28 cellular contexts compared by ENCODE assay signal in the genomic region with DNA sequence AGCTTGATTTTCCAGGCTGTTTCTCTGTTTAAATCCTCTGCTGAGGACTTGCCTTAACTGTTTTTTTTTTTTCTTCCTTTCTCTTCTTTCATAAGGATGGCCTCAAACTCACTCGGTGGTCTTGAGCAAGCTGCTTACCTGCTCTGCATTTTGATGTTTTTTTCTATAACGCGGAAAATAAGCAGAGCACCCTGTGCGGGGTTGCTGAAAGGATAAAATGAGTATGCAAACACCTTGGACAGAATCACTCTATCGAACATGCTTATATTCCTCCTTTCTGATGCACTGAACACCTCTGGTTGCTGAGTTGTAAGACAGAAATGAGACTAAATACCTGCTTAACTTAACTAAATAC. TPM values are rescaled to one million over a fixed set of nuclear protein-coding genes. Genes with fewer than 3 reads are reported as not detected.
DNase-seq lines count a peak whose midpoint lies in the region; ATAC-seq, FAIRE-seq and TF ChIP-seq lines count a peak whose summit lies in the region.
"Had no signal": no experiment of that assay in that cellular context is flagged by ENCODE, and none has a peak within 500 bp of the region (broad histone marks: within the 10 kb centered on the region; RNA-seq: fewer than 3 reads in every experiment).

No MANE protein-coding gene starts in this region.

- BruUV-seq in HepG2 (replicated peaks; lab: Mats Ljungman, UMichigan): no TSS peak

- CTCF ChIA-PET in HepG2 (lab: Yijun Ruan, JAX; ENCODE audit: low intra/inter-chr PET ratio, low total read pairs): no interaction called here

- H3K79me2 ChIP-seq in HepG2 (ENCODE audit: insufficient read depth, low read length): no peaks in the 10 kb centered on the region
- H3K79me2 ChIP-seq in neural progenitor cell (ENCODE audit: low read depth): no peaks in the 10 kb centered on the region

- H3K9me3 Mint-ChIP-seq in neural progenitor cell (no peaks in the 10 kb centered on the region), type B pancreatic cell (no peaks in the 10 kb centered on the region), endodermal cell (no peaks in the 10 kb centered on the region)
- peaks cover 3% of the 10 kb centered on the region for H3K9me3 Mint-ChIP-seq in natural killer cell treated with Interleukin-12 subunit alpha and Interleukin-12 subunit beta and Interleukin-15 and Interleukin-18, amount 100 ng/mL, for 72 hours

- no peak for TF ChIP-seq POLR2A in HepG2 (IDR thresholded peaks at IDR 0.05; ENCODE audit: insufficient read depth in 1 of 2, low read depth in 2 of 2, low read length in 2 of 2)
- no peak for TF ChIP-seq POLR2A in right lobe of liver (IDR thresholded peaks at IDR 0.05)

- ATAC-seq in HepG2 (no peak), right lobe of liver (no peak), GM18517 (IDR thresholded peaks at IDR 0.05; ENCODE audit: unreplicated experiment) (no peak)
- ATAC-seq in natural killer cell treated with Interleukin-12 subunit alpha and Interleukin-12 subunit beta and Interleukin-15 and Interleukin-18, amount 100 ng/mL, for 72 hours: no peak
- ATAC-seq: activated CD4-positive, alpha-beta T cell treated with anti-CD3 and anti-CD28 coated beads for 36 hours had no signal

- intact Hi-C loops in HepG2 (cut with micrococcal nuclease; ENCODE audit: unreplicated experiment): loop anchor here (10.0 kb wide), 1 partner anchor 61 kb away; no protein-coding TSS in a partner anchor
- intact Hi-C loops in right lobe of liver (cut with DNase I): no loop called here

- no peak overlapping the region for H3K27ac Mint-ChIP-seq in neural progenitor cell
- peak overlapping the region; percentile 75 for H3K27ac Mint-ChIP-seq in type B pancreatic cell
- H3K27ac Mint-ChIP-seq in natural killer cell treated with Interleukin-12 subunit alpha and Interleukin-12 subunit beta and Interleukin-15 and Interleukin-18, amount 100 ng/mL, for 72 hours: no peak overlapping the region
- no peak overlapping the region for H3K27ac Mint-ChIP-seq in endodermal cell
- H3K27ac Mint-ChIP-seq: activated CD4-positive, alpha-beta T cell treated with anti-CD3 and anti-CD28 coated beads for 36 hours; T-helper 2 cell treated with Interferon-gamma antibody and Interleukin-4, amounts not matched to agents 5 μg/mL and 100 μg/mL, for 36 hours had no signal

- H3K4me1 ChIP-seq in HepG2 (ENCODE audit: insufficient read depth, low read length) (peaks cover 52% of the 10 kb centered on the region), right lobe of liver (peaks cover 0 to 4% (median 0%) of the 10 kb centered on the region in 4 donors), neural progenitor cell (peaks cover 15% of the 10 kb centered on the region), endodermal cell (ENCODE audit: control insufficient read depth, insufficient read depth, low read length) (peaks cover 8% of the 10 kb centered on the region)
- H3K4me1 ChIP-seq: upper lobe of right lung had no signal

- no peak for DNase-seq in HepG2 (ENCODE audit: low spot score)
- no peak for DNase-seq in right lobe of liver
- no peak for DNase-seq in epithelial cell of prostate (ENCODE audit: low read depth, low spot score)
- DNase-seq in neural progenitor cell (ENCODE audit: low spot score): no peak
- DNase-seq in type B pancreatic cell (ENCODE audit: extremely low spot score, unreplicated experiment): no peak
- no peak for DNase-seq in natural killer cell treated with Interleukin-12 subunit alpha and Interleukin-12 subunit beta and Interleukin-15 and Interleukin-18, amount 100 ng/mL, for 72 hours (ENCODE audit: low spot score)
- no peak for DNase-seq in endodermal cell
- DNase-seq: activated CD4-positive, alpha-beta T cell treated with anti-CD3 and anti-CD28 coated beads for 36 hours; activated effector memory CD4-positive, alpha-beta T cell treated with Interleukin-2 at 50 U/mL for 16 hours; activated T-cell treated with anti-CD3 and anti-CD28 coated beads for 4 hours; central memory CD4-positive, alpha-beta T cell; dermis blood vessel endothelial cell; DMS53; NCI-H1694 treated with DMSO at 0.1 percent for 48 hours; NCI-H2171; NCI-H510A; nucleus accumbens; PC-9; SHP77; stimulated activated CD4-positive, alpha-beta T cell treated with anti-CD3 and anti-CD28 coated beads, Interleukin-2, amount 100 ng/mL, for 48 hours had no signal

- H3F3A ChIP-seq in neural progenitor cell (ENCODE audit: low read depth): no peaks in the 10 kb centered on the region

- no peak for TF ChIP-seq EP300 in HepG2 (IDR thresholded peaks at IDR 0.05; ENCODE audit: low read depth in 2 of 2, low read length in 2 of 2)
- TF ChIP-seq EP300 in HepG2 (CRISPR knock-in tag; IDR thresholded peaks at IDR 0.05; ENCODE audit: borderline replicate concordance): no peak

- H3K36me3 Mint-ChIP-seq in neural progenitor cell (no peaks in the 10 kb centered on the region), type B pancreatic cell (peaks cover 4% of the 10 kb centered on the region), endodermal cell (ENCODE audit: low read depth) (no peaks in the 10 kb centered on the region)
- H3K36me3 Mint-ChIP-seq in natural killer cell treated with Interleukin-12 subunit alpha and Interleukin-12 subunit beta and Interleukin-15 and Interleukin-18, amount 100 ng/mL, for 72 hours: no peaks in the 10 kb centered on the region

- FAIRE-seq in HepG2 (lab: Jason Lieb, UNC): no peak
- FAIRE-seq: G401.6, islet of Langerhans had no signal

- H3K27me3 ChIP-seq in HepG2 (ENCODE audit: control insufficient read depth in 1 of 2, insufficient read depth in 2 of 2, low read length in 2 of 2) (no peaks in the 10 kb centered on the region; a peak in 2 of 5 replicates), right lobe of liver (no peaks in the 10 kb centered on the region), neural progenitor cell (no peaks in the 10 kb centered on the region), endodermal cell (ENCODE audit: control insufficient read depth, insufficient read depth, low read length, poor library complexity, severe bottlenecking) (peaks cover 54% of the 10 kb centered on the region)
- H3K27me3 ChIP-seq: spleen, upper lobe of right lung had no signal

- no peaks in the 10 kb centered on the region for H3K9me3 ChIP-seq in HepG2 (ENCODE audit: low read length)
- H3K9me3 ChIP-seq in right lobe of liver: no peaks in the 10 kb centered on the region
- no peaks in the 10 kb centered on the region for H3K9me3 ChIP-seq in neural progenitor cell (ENCODE audit: low read depth)
- H3K9me3 ChIP-seq in endodermal cell (ENCODE audit: control insufficient read depth, low read length): no peaks in the 10 kb centered on the region
- H3K9me3 ChIP-seq: lower lobe of right lung, spleen, upper lobe of right lung had no signal

- H3K4me3 ChIP-seq in HepG2 (replicated peaks in 1 of 3; ENCODE audit: insufficient read depth in 1 of 3, low read depth in 2 of 3, low read length in 3 of 3) (peak overlapping the region; percentile 34 to 52 (median 35); a peak in 4 of 6 replicates), right lobe of liver (no peak overlapping the region), neural progenitor cell (no peak overlapping the region), endodermal cell (ENCODE audit: low read length) (no peak overlapping the region)
- H3K4me3 ChIP-seq: lower lobe of right lung, PC-9, spleen, upper lobe of right lung had no signal

- POLR2A ChIA-PET in HepG2 (lab: Yijun Ruan, JAX): interaction anchor here (1.0 to 2.1 kb wide), 7 partner anchors 38 to 306 kb away, joined by 3 to 8 read pairs (median 4); no protein-coding TSS in a partner anchor

- WGBS in HepG2 (ENCODE audit: low lambda C conversion rate): 21% methylated on average over 5 of the region's 5 CpGs
- 58% methylated on average over 5 of the region's 5 CpGs for WGBS in right lobe of liver (ENCODE audit: insufficient coverage, low coverage, low lambda C conversion rate, missing lambda C conversion rate)
- 87 to 93% methylated on average over 3 to 5 of the region's 5 CpGs for WGBS in endodermal cell (ENCODE audit: insufficient coverage in 1 of 2, insufficient read length in 1 of 2), 2 experiments

- TF ChIP-seq RAD21 in HepG2 (CRISPR knock-in tag; IDR thresholded peaks at IDR 0.05): no peak

- H3K4me1 Mint-ChIP-seq in neural progenitor cell (peaks cover 20% of the 10 kb centered on the region), type B pancreatic cell (ENCODE audit: unreplicated experiment) (peaks cover 20% of the 10 kb centered on the region), endodermal cell (peaks cover 37% of the 10 kb centered on the region)
- no peaks in the 10 kb centered on the region for H3K4me1 Mint-ChIP-seq in natural killer cell treated with Interleukin-12 subunit alpha and Interleukin-12 subunit beta and Interleukin-15 and Interleukin-18, amount 100 ng/mL, for 72 hours (ENCODE audit: low read depth in 2 of 2)
- H3K4me1 Mint-ChIP-seq: activated CD4-positive, alpha-beta T cell treated with anti-CD3 and anti-CD28 coated beads for 36 hours had no signal

- in situ Hi-C loops in HepG2 (cut with HindIII; ENCODE audit: extremely low pct_ligation_motif_present, low pct_unique_long_range_greater_than_20kb): no loop called here

- H3K4me2 ChIP-seq in HepG2 (ENCODE audit: low read depth, low read length) (peak overlapping the region; percentile 73), neural progenitor cell (no peak overlapping the region)
- H3K4me2 ChIP-seq: PC-9 had no signal

- H2AFZ ChIP-seq in HepG2 (ENCODE audit: low read length): peak overlapping the region; percentile 46
- H2AFZ ChIP-seq in neural progenitor cell (replicated peaks): peak overlapping the region; percentile 76
- H2AFZ ChIP-seq: PC-9 had no signal

- peaks cover 2% of the 10 kb centered on the region for H3K27me3 Mint-ChIP-seq in neural progenitor cell (ENCODE audit: insufficient read depth, low read depth)
- H3K27me3 Mint-ChIP-seq in type B pancreatic cell: no peaks in the 10 kb centered on the region
- no peaks in the 10 kb centered on the region for H3K27me3 Mint-ChIP-seq in natural killer cell treated with Interleukin-12 subunit alpha and Interleukin-12 subunit beta and Interleukin-15 and Interleukin-18, amount 100 ng/mL, for 72 hours
- peaks cover 2% of the 10 kb centered on the region for H3K27me3 Mint-ChIP-seq in endodermal cell (ENCODE audit: insufficient read depth)

- H4K20me1 ChIP-seq in HepG2 (ENCODE audit: insufficient read depth, low read length): no peaks in the 10 kb centered on the region
- no peaks in the 10 kb centered on the region for H4K20me1 ChIP-seq in neural progenitor cell (ENCODE audit: low read depth)

- H3K36me3 ChIP-seq in HepG2 (replicated peaks in 1 of 2; ENCODE audit: control insufficient read depth in 1 of 2, insufficient read depth in 2 of 2, low read length in 2 of 2) (no peaks in the 10 kb centered on the region), right lobe of liver (no peaks in the 10 kb centered on the region), neural progenitor cell (no peaks in the 10 kb centered on the region), endodermal cell (ENCODE audit: control insufficient read depth, insufficient read depth, low read length) (no peaks in the 10 kb centered on the region)
- H3K36me3 ChIP-seq: lower lobe of right lung, spleen, upper lobe of right lung had no signal

- peak overlapping the region; percentile 51 for H3K27ac ChIP-seq in HepG2 (ENCODE audit: extremely low read length, insufficient read depth, low read length)
- no peak overlapping the region for H3K27ac ChIP-seq in right lobe of liver
- H3K27ac ChIP-seq in epithelial cell of prostate: peak overlapping the region; percentile 2
- no peak overlapping the region for H3K27ac ChIP-seq in neural progenitor cell
- no peak overlapping the region for H3K27ac ChIP-seq in endodermal cell (ENCODE audit: low read depth, low read length)
- H3K27ac ChIP-seq: PC-9 had no signal

- TF ChIP-seq CTCF in HepG2 (CRISPR knock-in tag; IDR thresholded peaks at IDR 0.05) (no peak), right lobe of liver (IDR thresholded peaks at IDR 0.05) (no peak), neural progenitor cell (IDR thresholded peaks at IDR 0.05) (no peak), type B pancreatic cell (conservative IDR thresholded peaks at IDR 0.05) (no peak), endodermal cell (conservative IDR thresholded peaks at IDR 0.05) (no peak)

- no peak overlapping the region for H3K4me3 Mint-ChIP-seq in neural progenitor cell
- H3K4me3 Mint-ChIP-seq in type B pancreatic cell: peak overlapping the region; percentile 76
- no peak overlapping the region for H3K4me3 Mint-ChIP-seq in natural killer cell treated with Interleukin-12 subunit alpha and Interleukin-12 subunit beta and Interleukin-15 and Interleukin-18, amount 100 ng/mL, for 72 hours
- H3K4me3 Mint-ChIP-seq in endodermal cell: no peak overlapping the region
- H3K4me3 Mint-ChIP-seq: activated CD4-positive, alpha-beta T cell treated with anti-CD3 and anti-CD28 coated beads for 36 hours; T-helper 2 cell treated with Interferon-gamma antibody and Interleukin-4, amounts not matched to agents 5 μg/mL and 100 μg/mL, for 36 hours had no signal

- H3K9ac ChIP-seq in HepG2 (ENCODE audit: insufficient read depth, low read depth, low read length) (peak overlapping the region; percentile 56), neural progenitor cell (no peak overlapping the region), endodermal cell (ENCODE audit: extremely low read depth, low read length, poor library complexity, severe bottlenecking) (no peak overlapping the region)

RNA-seq across cellular contexts. Expression of a gene that starts 41.1 kb away (rescaled TPM):
- total RNA-seq in HepG2 (2016; rRNA removed; fragmentation: Illumina TruSeq; extraction: Trizol): not detected in 2 replicates
- total RNA-seq in HepG2 (2016; cell fraction: cytosol; rRNA removed; fragmentation: Illumina TruSeq; extraction: Trizol; ENCODE audit: low read depth): not detected in 2 replicates
- not detected in 2 replicates for total RNA-seq in HepG2 (2016; cell fraction: insoluble cytoplasmic fraction; rRNA removed; fragmentation: Illumina TruSeq; extraction: Trizol)
- total RNA-seq in HepG2 (2016; cell fraction: membrane; rRNA removed; fragmentation: Illumina TruSeq; extraction: Trizol): not detected in 2 replicates
- total RNA-seq in HepG2 (2016; cell fraction: nucleus; rRNA removed; fragmentation: Illumina TruSeq; extraction: Trizol): not detected in 2 replicates
- polyA plus RNA-seq in HepG2 (2011; rRNA removed): not detected in 2 replicates
- not detected in 2 replicates for polyA plus RNA-seq in HepG2 (2011; cell fraction: cytosol; rRNA removed)
- not detected in 2 replicates for polyA plus RNA-seq in HepG2 (2011; cell fraction: nucleus; rRNA removed)
- polyA plus RNA-seq in HepG2 (2012): 0.04 TPM in 1 of 2 replicates, not detected in the other
- polyA plus RNA-seq in HepG2 (2016; cell fraction: cytosol; fragmentation: Illumina TruSeq; extraction: Trizol; ENCODE audit: low read depth): not detected in 2 replicates
- polyA plus RNA-seq in HepG2 (2016; cell fraction: insoluble cytoplasmic fraction; fragmentation: Illumina TruSeq; extraction: Trizol; ENCODE audit: low read depth): not detected in 2 replicates
- not detected in 2 replicates for polyA plus RNA-seq in HepG2 (2016; cell fraction: membrane; fragmentation: Illumina TruSeq; extraction: Trizol; ENCODE audit: low read depth)
- polyA plus RNA-seq in HepG2 (2016; cell fraction: nucleus; fragmentation: Illumina TruSeq; extraction: Trizol; ENCODE audit: insufficient read depth, low read depth): not detected in 2 replicates
- polyA minus RNA-seq in HepG2 (2011; rRNA and poly(A)+ RNA removed; ENCODE audit: low replicate concordance): not detected in 2 replicates
- polyA minus RNA-seq in HepG2 (2011; cell fraction: cytosol; rRNA and poly(A)+ RNA removed): not detected in 2 replicates
- not detected in 2 replicates for polyA minus RNA-seq in HepG2 (2011; cell fraction: nucleus; rRNA and poly(A)+ RNA removed)
- not detected for total RNA-seq in right lobe of liver
- total RNA-seq in neural progenitor cell (ENCODE audit: low replicate concordance): not detected in 2 replicates
- 1.6 and 4.1 TPM in 2 replicates for total RNA-seq in type B pancreatic cell (ENCODE audit: low replicate concordance)
- total RNA-seq in natural killer cell treated with Interleukin-12 subunit alpha and Interleukin-12 subunit beta and Interleukin-15 and Interleukin-18, amount 100 ng/mL, for 72 hours: not detected
- total RNA-seq in endodermal cell: not detected
- polyA plus RNA-seq in endodermal cell (2013, experiment 1 of 2): not detected
- polyA plus RNA-seq in endodermal cell (2013, experiment 2 of 2): not detected
- total RNA-seq: A673, dermis blood vessel endothelial cell, lower lobe of right lung, upper lobe of right lung had no signal
- polyA plus RNA-seq: spleen had no signal

Comparison
In these comparisons a context has a peak if more than half of its experiments do, and no peak if none do; other contexts are left out.
1. H3K27ac ChIP-seq: peak in HepG2 (single experiment) and epithelial cell of prostate (single experiment); none in right lobe of liver (0 of 3), neural progenitor cell (single experiment) and endodermal cell (single experiment).
2. H3K4me3 ChIP-seq: peak in HepG2 (3 of 3); none in right lobe of liver (0 of 3), neural progenitor cell (single experiment) and endodermal cell (single experiment).